Comparison of ENCODE assay signal across 8 cellular contexts in the genomic region with DNA sequence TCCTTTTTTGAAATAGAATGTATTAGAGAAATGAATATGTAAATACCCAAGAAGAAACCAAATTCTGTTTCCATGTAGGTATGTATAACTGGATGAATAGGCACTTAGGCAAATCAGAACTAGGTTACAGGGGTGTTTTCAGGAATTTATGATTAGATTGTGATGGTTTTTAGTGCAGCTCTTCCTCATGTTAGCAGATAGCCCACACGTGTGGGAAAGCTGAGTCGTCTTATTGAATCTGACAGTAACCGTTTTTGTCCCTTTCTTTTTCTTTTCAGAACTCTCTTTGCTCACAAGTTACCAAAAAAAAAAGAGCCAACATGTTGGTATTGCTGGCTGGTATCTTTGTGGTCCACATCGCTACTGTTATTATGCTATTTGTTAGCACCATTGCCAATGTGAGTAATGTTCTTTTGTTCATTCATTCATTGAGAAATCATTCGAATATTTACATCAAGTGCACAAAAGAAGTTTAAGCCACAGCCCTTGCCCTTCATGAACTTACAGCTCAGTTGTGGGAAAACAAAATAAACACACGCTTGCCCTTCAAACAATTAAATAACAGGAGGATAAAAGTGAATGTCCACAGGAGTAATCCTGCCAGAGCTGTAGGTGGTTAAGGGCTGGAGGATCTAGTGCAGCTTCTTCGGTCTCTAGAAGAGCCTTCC. TPM values are rescaled to one million over a fixed set of nuclear protein-coding genes. Genes with fewer than 3 reads are reported as not detected.
A peak's percentile ranks its signal among the peaks of the same experiment; 100 is the strongest.
DNase-seq lines count a peak whose midpoint lies in the region; ATAC-seq and TF ChIP-seq lines count a peak whose summit lies in the region.
"Had no signal": no experiment of that assay in that cellular context is flagged by ENCODE, and none has a peak within 500 bp of the region (broad histone marks: within the 10 kb centered on the region; RNA-seq: fewer than 3 reads in every experiment).

No MANE protein-coding gene starts in this region.

- H3K27ac ChIP-seq in GM23338 (ENCODE audit: low read depth) (no peak overlapping the region), PC-9 (peak overlapping the region; percentile 99)

- H3K27me3 ChIP-seq in GM23338 (ENCODE audit: insufficient read depth) (no peaks in the 10 kb centered on the region), PC-9 (ENCODE audit: insufficient read depth, low read depth) (no peaks in the 10 kb centered on the region)

- peaks cover 8% of the 10 kb centered on the region for H3K27me3 Mint-ChIP-seq in GM23338 (ENCODE audit: insufficient read depth, low read depth, poor library complexity)
- H3K27me3 Mint-ChIP-seq in osteocyte (ENCODE audit: unreplicated experiment): no peaks in the 10 kb centered on the region

- H2AFZ ChIP-seq in GM23338: peak overlapping the region; percentile 88
- no peak overlapping the region for H2AFZ ChIP-seq in PC-9

- H3K9me3 Mint-ChIP-seq in GM23338 (no peaks in the 10 kb centered on the region; the same call in 2 of the 3 replicates), osteocyte (ENCODE audit: unreplicated experiment) (no peaks in the 10 kb centered on the region)
- H3K9me3 Mint-ChIP-seq: activated T-helper 2 cell treated with anti-CD3 and anti-CD28 coated beads, Interferon-gamma antibody, Interleukin-2, Interleukin-4, amounts not matched to agents 10 μg/mL and 5 μg/mL and 100 μg/mL, durations not matched to agents 14 hours and 24 hours and 36 hours had no signal

- H3K4me1 Mint-ChIP-seq in GM23338 (peaks cover 32% of the 10 kb centered on the region), osteocyte (ENCODE audit: unreplicated experiment) (peaks cover 49% of the 10 kb centered on the region)

- no peaks in the 10 kb centered on the region for H3K9me3 ChIP-seq in PC-9 (ENCODE audit: insufficient read depth, low read depth)

- CTCF ChIA-PET in PC-9 (lab: Charles Lee): interaction anchor here (0.5 to 1.8 kb wide), 18 partner anchors 8 to 296 kb away, joined by 3 to 14 read pairs (median 5); a partner anchor contains a TSS

- intact Hi-C loops in PC-9 (cut with micrococcal nuclease; ENCODE audit: unreplicated experiment): loop anchor here (5.0 kb wide), 1 partner anchor 294 kb away; no protein-coding TSS in a partner anchor

- TF ChIP-seq CTCF in GM23338 (conservative IDR thresholded peaks at IDR 0.05; ENCODE audit: low read depth in 2 of 2) (no peak), PC-9 (conservative IDR thresholded peaks at IDR 0.05) (no peak), choroid plexus epithelial cell (conservative IDR thresholded peaks at IDR 0.05; ENCODE audit: low read depth, low read length) (no peak), osteocyte (IDR thresholded peaks at IDR 0.05) (no peak)

- no TSS peak for BruUV-seq in PC-9 (replicated peaks; lab: Mats Ljungman, UMichigan)

- H3K4me3 Mint-ChIP-seq in GM23338 (no peak overlapping the region), osteocyte (ENCODE audit: unreplicated experiment) (no peak overlapping the region)

- H3K4me1 ChIP-seq in GM23338 (ENCODE audit: insufficient read depth) (peaks cover 15% of the 10 kb centered on the region), PC-9 (replicated peaks; ENCODE audit: insufficient read depth) (peaks cover 55% of the 10 kb centered on the region)

- no peak for ATAC-seq in GM23338

- H4K20me1 ChIP-seq in GM23338 (replicated peaks; ENCODE audit: insufficient read depth) (no peaks in the 10 kb centered on the region), PC-9 (ENCODE audit: insufficient read depth) (no peaks in the 10 kb centered on the region)

- H3K79me2 ChIP-seq in GM23338 (replicated peaks; ENCODE audit: insufficient read depth) (no peaks in the 10 kb centered on the region), PC-9 (ENCODE audit: low read depth) (peaks cover 75% of the 10 kb centered on the region)

- peak overlapping the region; percentile 39 for H3K27ac Mint-ChIP-seq in GM23338
- peak overlapping the region; percentile 1 for H3K27ac Mint-ChIP-seq in osteocyte (ENCODE audit: unreplicated experiment)
- H3K27ac Mint-ChIP-seq: activated T-helper 2 cell treated with anti-CD3 and anti-CD28 coated beads, Interferon-gamma antibody, Interleukin-2, Interleukin-4, amounts not matched to agents 10 μg/mL and 5 μg/mL and 100 μg/mL, durations not matched to agents 14 hours and 24 hours and 36 hours had no signal

- no peak overlapping the region for H3K4me2 ChIP-seq in GM23338
- H3K4me2 ChIP-seq in PC-9: peak overlapping the region; percentile 98

- H3K36me3 ChIP-seq in GM23338 (ENCODE audit: insufficient read depth) (no peaks in the 10 kb centered on the region), PC-9 (ENCODE audit: low read depth) (peaks cover 89% of the 10 kb centered on the region)

- H3K9me2 ChIP-seq in GM23338 (ENCODE audit: insufficient read depth): no peaks in the 10 kb centered on the region
- H3K9me2 ChIP-seq in PC-9 (ENCODE audit: insufficient read depth): no peaks in the 10 kb centered on the region

- POLR2A ChIA-PET in PC-9 (lab: Charles Lee; ENCODE audit: unreplicated experiment): interaction anchor here (0.5 to 1.5 kb wide), 5 partner anchors 14 to 320 kb away, joined by 3 to 6 read pairs (median 3); a partner anchor contains a TSS

- DNase-seq in GM23338 (ENCODE audit: low spot score) (no peak), PC-9 (no peak), choroid plexus epithelial cell (ENCODE audit: low read depth) (peak; percentile 47), osteocyte (ENCODE audit: extremely low spot score, unreplicated experiment) (no peak), NCI-H1694 (lab: John Stamatoyannopoulos, UW) (no peak), NCI-H2081 treated with DMSO at 0.1 percent for 48 hours (lab: John Stamatoyannopoulos, UW) (no peak), NCI-H748 (lab: John Stamatoyannopoulos, UW; ENCODE audit: unreplicated experiment) (no peak)

- no peaks in the 10 kb centered on the region for H3K36me3 Mint-ChIP-seq in GM23338 (ENCODE audit: low read depth)
- H3K36me3 Mint-ChIP-seq in osteocyte (ENCODE audit: unreplicated experiment): peaks cover 16% of the 10 kb centered on the region

- H3F3A ChIP-seq in GM23338 (replicated peaks; ENCODE audit: low read depth): no peaks in the 10 kb centered on the region
- H3F3A ChIP-seq in PC-9 (ENCODE audit: insufficient read depth, low read depth): peaks cover 78% of the 10 kb centered on the region

- H3K4me3 ChIP-seq in GM23338 (no peak overlapping the region), PC-9 (no peak overlapping the region), choroid plexus epithelial cell (ENCODE audit: low read depth, low read length) (no peak overlapping the region)

TF ChIP-seq in GM23338, 12 proteins besides CTCF, POLR2A, EP300 and RAD21 (continues in another document):
- no peak for TF ChIP-seq JUNB (IDR thresholded peaks at IDR 0.05; ENCODE audit: unreplicated experiment)

RNA-seq across cellular contexts. Expression of a gene that starts 14.8 kb away (rescaled TPM):
- 0.07 TPM in 1 of 2 replicates, not detected in the other for total RNA-seq in GM23338 (2014; rRNA removed; shearing (Covaris generic))
- polyA plus RNA-seq in GM23338 (2016; fragmentation: Nextera tagmentation; extraction: Ambion mirVana): 0.39 and 1.1 TPM in 2 replicates
- total RNA-seq in PC-9 (2021) (542 and 909 TPM in 2 replicates), osteocyte (163 and 170 TPM in 2 replicates)

Comparison
In these comparisons a context has a peak if more than half of its experiments do, and no peak if none do; other contexts are left out.
1. RNA of a gene that starts 14.8 kb away (total RNA-seq): 542 to 909 TPM in PC-9 and 163 to 170 TPM in osteocyte; 0.07 TPM in GM23338; every median in the first group is over 100 times any median in the second.